9 cellular contexts compared by ENCODE assay signal in the genomic region with DNA sequence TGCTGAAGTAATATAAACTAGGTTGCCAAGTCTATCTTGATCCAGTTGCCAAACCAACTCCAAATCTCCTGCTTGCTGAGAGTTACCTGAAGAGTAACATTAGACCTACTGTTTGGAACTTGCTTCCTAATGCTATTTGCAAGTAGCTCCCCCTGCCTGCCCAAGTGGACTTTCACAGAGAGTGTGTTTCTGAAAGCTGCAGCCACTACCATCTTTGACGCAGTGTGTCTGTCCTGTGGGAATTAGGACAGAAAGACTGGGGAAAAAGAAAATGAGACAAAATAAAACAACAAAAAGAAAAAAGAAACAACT.
A peak's percentile ranks its signal among the peaks of the same experiment; 100 is the strongest.
DNase-seq lines count a peak whose midpoint lies in the region; ATAC-seq and TF ChIP-seq lines count a peak whose summit lies in the region.
"Had no signal": no experiment of that assay in that cellular context is flagged by ENCODE, and none has a peak within 500 bp of the region (broad histone marks: within the 10 kb centered on the region; RNA-seq: fewer than 3 reads in every experiment).

No MANE protein-coding gene starts in this region.

- no peak overlapping the region for H3K4me3 Mint-ChIP-seq in WTC11
- H3K4me3 Mint-ChIP-seq: activated T-helper 17 cell treated with anti-CD3 and anti-CD28 coated beads, Interleukin-2, amount 50 U/mL, for 72 hours had no signal

- peak; percentile 69 for ATAC-seq in WTC11
- ATAC-seq in GM19023 (IDR thresholded peaks at IDR 0.05; ENCODE audit: unreplicated experiment), result no peak
- ATAC-seq in HG03520 (IDR thresholded peaks at IDR 0.05; ENCODE audit: unreplicated experiment), result no peak
- ATAC-seq: activated T-helper 17 cell treated with anti-CD3 and anti-CD28 coated beads, Interleukin-2, amount 50 U/mL, for 72 hours had no signal

- H3K4me1 Mint-ChIP-seq in WTC11, result peaks cover 4% of the 10 kb centered on the region
- H3K4me1 Mint-ChIP-seq: activated T-helper 17 cell treated with anti-CD3 and anti-CD28 coated beads, Interleukin-2, amount 50 U/mL, for 72 hours had no signal

- in situ Hi-C loops in ACHN (cut with HindIII; ENCODE audit: low pct_ligation_motif_present, low pct_unique_long_range_greater_than_20kb, low sequenced_read_pairs), result no loop called here

- POLR2A ChIA-PET in WTC11 (lab: Charles Lee), result no interaction called here

- TF ChIP-seq CTCF in GM20000 (IDR thresholded peaks at IDR 0.05; ENCODE audit: extremely low read depth, missing control alignments) (peak; percentile 15), WTC11 (IDR thresholded peaks at IDR 0.05) (no peak)

- no peak overlapping the region for H3K27ac Mint-ChIP-seq in WTC11
- H3K27ac Mint-ChIP-seq: activated T-helper 17 cell treated with anti-CD3 and anti-CD28 coated beads, Interleukin-2, amount 50 U/mL, for 72 hours had no signal

- H3K27me3 Mint-ChIP-seq in WTC11 (ENCODE audit: low read depth), result peaks cover 8% of the 10 kb centered on the region

- CTCF ChIA-PET in WTC11 (lab: Charles Lee), result no interaction called here

- H3K9me3 Mint-ChIP-seq in WTC11, result peaks cover 76% of the 10 kb centered on the region
- H3K9me3 Mint-ChIP-seq: activated T-helper 17 cell treated with anti-CD3 and anti-CD28 coated beads, Interleukin-2, amount 50 U/mL, for 72 hours had no signal

- H3K36me3 Mint-ChIP-seq in WTC11, result peaks cover 37% of the 10 kb centered on the region

- DNase-seq in ACHN (peak; percentile 57), GM20000 (ENCODE audit: low spot score) (peak; percentile 5), WTC11 (ENCODE audit: low spot score) (peak; percentile 14), inferior parietal cortex (ENCODE audit: extremely low spot score) (peak; percentile 9), cerebellar nuclear complex (lab: John Stamatoyannopoulos, UW) (no peak), SK-N-DZ (ENCODE audit: low spot score) (no peak)

TF ChIP-seq in WTC11, 78 proteins besides CTCF, POLR2A, EP300 and RAD21 (continues in another document):
- TF ChIP-seq NFE2L1 (CRISPR knock-in tag; IDR thresholded peaks at IDR 0.05) (no peak), TEAD1 (CRISPR knock-in tag; IDR thresholded peaks at IDR 0.05) (no peak), SP1 (CRISPR knock-in tag; conservative IDR thresholded peaks at IDR 0.05) (no peak), ZSCAN18 (CRISPR knock-in tag; IDR thresholded peaks at IDR 0.05) (no peak), FOXP4 (CRISPR knock-in tag; IDR thresholded peaks at IDR 0.05) (no peak), ARID4B (CRISPR knock-in tag; IDR thresholded peaks at IDR 0.05; ENCODE audit: borderline replicate concordance) (no peak)
- TF ChIP-seq, protein P1, sequence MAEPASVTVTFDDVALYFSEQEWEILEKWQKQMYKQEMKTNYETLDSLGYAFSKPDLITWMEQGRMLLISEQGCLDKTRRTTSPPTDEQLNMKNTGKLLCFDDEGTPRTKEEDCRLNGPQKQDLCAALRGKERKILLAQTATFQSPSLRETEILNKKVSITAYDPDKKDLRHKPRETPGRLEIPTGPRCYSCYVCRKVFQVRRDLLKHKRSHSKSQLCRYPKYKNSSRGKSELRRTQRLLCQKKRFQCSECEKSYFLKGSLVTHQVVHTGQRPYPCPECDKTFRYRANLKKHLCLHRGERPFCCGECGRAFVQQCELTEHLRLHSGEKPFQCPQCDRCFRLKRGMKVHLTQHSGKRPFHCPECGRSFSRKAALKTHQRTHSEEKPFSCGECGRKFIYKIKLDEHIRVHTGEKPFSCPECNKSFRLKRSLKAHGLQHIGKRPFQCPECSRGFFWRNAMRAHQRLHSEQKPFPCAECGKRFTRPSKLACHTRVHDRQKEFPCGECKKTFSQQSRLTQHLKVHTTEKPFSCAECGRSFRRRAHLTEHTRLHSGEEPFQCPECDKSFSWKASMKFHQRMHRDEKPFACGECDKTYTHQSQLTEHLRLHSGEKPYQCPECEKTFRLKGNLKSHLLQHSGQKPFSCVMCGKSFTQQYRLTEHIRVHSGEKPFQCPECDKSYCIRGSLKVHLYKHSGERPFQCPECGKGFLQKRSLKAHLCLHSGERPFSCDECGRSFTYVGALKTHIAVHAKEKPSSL (CRISPR knock-in tag; conservative IDR thresholded peaks at IDR 0.05), result no peak
- TF ChIP-seq, protein P2, sequence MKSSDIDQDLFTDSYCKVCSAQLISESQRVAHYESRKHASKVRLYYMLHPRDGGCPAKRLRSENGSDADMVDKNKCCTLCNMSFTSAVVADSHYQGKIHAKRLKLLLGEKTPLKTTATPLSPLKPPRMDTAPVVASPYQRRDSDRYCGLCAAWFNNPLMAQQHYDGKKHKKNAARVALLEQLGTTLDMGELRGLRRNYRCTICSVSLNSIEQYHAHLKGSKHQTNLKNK (CRISPR knock-in tag; IDR thresholded peaks at IDR 0.05), result no peak

Comparison
In these comparisons a context has a peak if more than half of its experiments do, and no peak if none do; other contexts are left out.
1. DNase-seq: peak in ACHN (single experiment), GM20000 (single experiment), WTC11 (single experiment) and inferior parietal cortex (single experiment); none in cerebellar nuclear complex (0 of 2) and SK-N-DZ (single experiment).